In genomic region chr5:132417010-132417439, GRCh38 we compare ENCODE assay signal across 11 cellular contexts. TPM values are rescaled to one million over a fixed set of nuclear protein-coding genes. Genes with fewer than 3 reads are reported as not detected.
DNase-seq lines count a peak whose midpoint lies in the region; ATAC-seq and TF ChIP-seq lines count a peak whose summit lies in the region.
"Had no signal": no experiment of that assay in that cellular context is flagged by ENCODE, and none has a peak within 500 bp of the region (broad histone marks: within the 10 kb centered on the region; RNA-seq: fewer than 3 reads in every experiment).

No MANE protein-coding gene starts in this region.

- CTCF ChIA-PET in activated CD4-positive, alpha-beta T cell treated with anti-CD3 and anti-CD28 coated beads, Interleukin-2, amount 10 ng/mL, durations not matched to agents 7 days and 5 days (lab: Charles Lee) = interaction anchor here (1.0 to 2.1 kb wide), 7 partner anchors 9 to 84 kb away, joined by 3 to 11 read pairs (median 5); no protein-coding TSS in a partner anchor

- POLR2A ChIA-PET in activated CD4-positive, alpha-beta T cell treated with anti-CD3 and anti-CD28 coated beads, Interleukin-2, amount 10 ng/mL, durations not matched to agents 7 days and 5 days (lab: Charles Lee) = interaction anchor here (0.6 to 1.6 kb wide), 2 partner anchors 63 to 74 kb away, joined by 3 to 4 read pairs; partner anchors contain the start of gene IRF1

- no peak for ATAC-seq in thoracic aorta (ENCODE audit: insufficient number of reproducible peaks, low FRiP score, low read depth)

- H3K27me3 ChIP-seq in thoracic aorta (replicated peaks; ENCODE audit: insufficient read depth) = no peaks in the 10 kb centered on the region
- H3K27me3 ChIP-seq: brain microvascular endothelial cell had no signal

- no peaks in the 10 kb centered on the region for H3K36me3 ChIP-seq in thoracic aorta
- H3K36me3 ChIP-seq: brain microvascular endothelial cell had no signal

- H3K9me3 Mint-ChIP-seq in activated CD4-positive, alpha-beta T cell treated with anti-CD3 and anti-CD28 coated beads, Interleukin-2, amount 10 ng/mL, durations not matched to agents 7 days and 5 days = no peaks in the 10 kb centered on the region

- peaks cover 68% of the 10 kb centered on the region for H3K36me3 Mint-ChIP-seq in activated CD4-positive, alpha-beta T cell treated with anti-CD3 and anti-CD28 coated beads, Interleukin-2, amount 10 ng/mL, durations not matched to agents 7 days and 5 days (ENCODE audit: low read depth)

- DNase-seq in activated CD4-positive, alpha-beta T cell treated with anti-CD3 and anti-CD28 coated beads, Interleukin-2, amount 10 ng/mL, durations not matched to agents 7 days and 5 days = no peak
- DNase-seq in activated CD4-positive, alpha-beta T cell treated with anti-CD3 and anti-CD28 coated beads for 4 hours = no peak
- DNase-seq in choroid plexus epithelial cell (ENCODE audit: low read depth) (peak; percentile 22), medulla oblongata (ENCODE audit: extremely low spot score) (peak; percentile 80), thoracic aorta (ENCODE audit: low spot score) (no peak), HuH-7.5 (ENCODE audit: low spot score) (no peak), cerebellar nuclear complex (lab: John Stamatoyannopoulos, UW) (no peak), A172 (ENCODE audit: low spot score) (no peak)
- DNase-seq: activated CD4-positive, alpha-beta T cell treated with anti-CD3 and anti-CD28 coated beads for 1 hour; brain microvascular endothelial cell; NCI-H524 treated with DMSO at 0.1 percent for 48 hours had no signal

- peak overlapping the region; percentile 61 to 91 for H3K27ac ChIP-seq in thoracic aorta
- H3K27ac ChIP-seq: brain microvascular endothelial cell had no signal

- H3K9me3 ChIP-seq in thoracic aorta = no peaks in the 10 kb centered on the region

- no peak for TF ChIP-seq CTCF in choroid plexus epithelial cell (conservative IDR thresholded peaks at IDR 0.05; ENCODE audit: low read depth, low read length)
- no peak for TF ChIP-seq CTCF in thoracic aorta (IDR thresholded peaks at IDR 0.05)

- peak overlapping the region; percentile 54 for H3K27ac Mint-ChIP-seq in activated CD4-positive, alpha-beta T cell treated with anti-CD3 and anti-CD28 coated beads, Interleukin-2, amount 10 ng/mL, durations not matched to agents 7 days and 5 days

- peaks cover 88% of the 10 kb centered on the region for H3K4me1 Mint-ChIP-seq in activated CD4-positive, alpha-beta T cell treated with anti-CD3 and anti-CD28 coated beads, Interleukin-2, amount 10 ng/mL, durations not matched to agents 7 days and 5 days

- H3K4me3 Mint-ChIP-seq in activated CD4-positive, alpha-beta T cell treated with anti-CD3 and anti-CD28 coated beads, Interleukin-2, amount 10 ng/mL, durations not matched to agents 7 days and 5 days = no peak overlapping the region

- no peaks in the 10 kb centered on the region for H3K27me3 Mint-ChIP-seq in activated CD4-positive, alpha-beta T cell treated with anti-CD3 and anti-CD28 coated beads, Interleukin-2, amount 10 ng/mL, durations not matched to agents 7 days and 5 days

- H3K4me3 ChIP-seq in choroid plexus epithelial cell (ENCODE audit: low read depth, low read length) (no peak overlapping the region), thoracic aorta (no peak overlapping the region)

- H3K4me1 ChIP-seq in thoracic aorta (ENCODE audit: control insufficient read depth in 1 of 2, low read depth in 2 of 2) = peaks cover 79 to 99% of the 10 kb centered on the region in 2 donors

RNA-seq across cellular contexts. Expression of gene SLC22A5, which starts 47.5 kb away (rescaled TPM):
- 1 to 10 TPM; 3.2 to 3.6 TPM for total RNA-seq in activated CD4-positive, alpha-beta T cell treated with anti-CD3 and anti-CD28 coated beads, Interleukin-2, amount 10 ng/mL, durations not matched to agents 7 days and 5 days
- total RNA-seq in thoracic aorta = 10 to 100 TPM; 24.9 to 30.8 TPM
- total RNA-seq in A172 (2014; rRNA removed; shearing (Covaris generic)) = 5.7 and 5.9 TPM in 2 replicates

Comparison
In these comparisons a context has a peak if more than half of its experiments do, and no peak if none do; other contexts are left out.
1. DNase-seq: peak in choroid plexus epithelial cell (single experiment) and medulla oblongata (single experiment); none in activated CD4-positive, alpha-beta T cell treated with anti-CD3 and anti-CD28 coated beads, Interleukin-2, amount 10 ng/mL, durations not matched to agents 7 days and 5 days (single experiment), activated CD4-positive, alpha-beta T cell treated with anti-CD3 and anti-CD28 coated beads for 4 hours (0 of 2), thoracic aorta (single experiment), HuH-7.5 (single experiment), cerebellar nuclear complex (0 of 2) and A172 (single experiment).